ENCODE assay signal across 31 cellular contexts in genomic region chr2:12254280-12254860, GRCh38.
"Had no signal": no experiment of that assay in that cellular context is flagged by ENCODE, and none has a peak within 500 bp of the region (broad histone marks: within the 10 kb centered on the region; RNA-seq: fewer than 3 reads in every experiment).

No MANE protein-coding gene starts in this region.

- DNase-seq: activated B cell treated with CpG ODN at 0.5 μM for 24 hours; activated CD4-positive, alpha-beta T cell treated with anti-CD3 and anti-CD28 coated beads for 48 hours; activated CD4-positive, alpha-beta T cell treated with anti-CD3 and anti-CD28 coated beads, Interleukin-2, amount 50 U/mL, for 1 hour; activated CD4-positive, alpha-beta T cell treated with anti-CD3 and anti-CD28 coated beads, Interleukin-2, amount 50 U/mL, for 48 hours; activated CD8-positive, alpha-beta memory T cell treated with anti-CD3 and anti-CD28 coated beads for 24 hours; activated CD8-positive, alpha-beta T cell treated with anti-CD3 and anti-CD28 coated beads for 36 hours; activated effector memory CD4-positive, alpha-beta T cell treated with Interleukin-2 at 50 U/mL for 16 hours; activated gamma-delta T cell treated with Interleukin-2 at 50 U/mL for 16 hours; activated naive CD4-positive, alpha-beta T cell treated with anti-CD3 and anti-CD28 coated beads, Interleukin-2, amount 50 U/mL, for 16 hours; activated naive CD4-positive, alpha-beta T cell treated with Interleukin-2 at 50 U/mL for 16 hours; activated T-cell treated with anti-CD3 and anti-CD28 coated beads, Interleukin-2, amount 50 U/mL, for 4 hours; amniotic stem cell; anterior cingulate cortex; caudate nucleus; cortex of kidney; dermis blood vessel endothelial cell; effector CD4-positive, alpha-beta T cell; effector memory CD8-positive, alpha-beta T cell; erythroblast; foreskin keratinocyte; gastrocnemius medialis; glutamatergic neuron; T-helper 1 cell; T-helper 17 cell; T1000; WERI-Rb-1 had no signal

- H3K27me3 ChIP-seq: esophagus muscularis mucosa, foreskin keratinocyte, gastrocnemius medialis had no signal

- H3K4me3 ChIP-seq: esophagus muscularis mucosa, gastrocnemius medialis had no signal

- H3K9me3 ChIP-seq: esophagus muscularis mucosa, gastrocnemius medialis had no signal

- H3K4me1 ChIP-seq: foreskin keratinocyte, gastrocnemius medialis had no signal

- FAIRE-seq: astrocyte, colon had no signal

- H3K27ac ChIP-seq: esophagus muscularis mucosa, foreskin keratinocyte, gastrocnemius medialis, WERI-Rb-1 had no signal

- H3K36me3 ChIP-seq: esophagus muscularis mucosa, gastrocnemius medialis, WERI-Rb-1 had no signal

- ATAC-seq: activated CD4-positive, CD25-positive, alpha-beta regulatory T cell treated with anti-CD3 and anti-CD28 coated beads, Interleukin-2, amount 50 U/mL, for 24 hours; activated CD8-positive, alpha-beta T cell treated with anti-CD3 and anti-CD28 coated beads for 36 hours; activated T-cell treated with anti-CD3 and anti-CD28 coated beads, Interleukin-2, amount 50 U/mL, for 4 hours; activated T-helper 17 cell treated with anti-CD3 and anti-CD28 coated beads, Interleukin-2, amount 50 U/mL, for 72 hours; effector memory CD8-positive, alpha-beta T cell; foreskin keratinocyte; gastrocnemius medialis; T-helper 17 cell had no signal
